In genomic region chr11:2562897-2563215, GRCh38 we compare ENCODE assay signal across 1 cellular context.
A peak's percentile ranks its signal among the peaks of the same experiment; 100 is the strongest.
TF ChIP-seq lines count a peak whose summit lies in the region.

No MANE protein-coding gene starts in this region.

TF ChIP-seq in HepG2, 621 proteins besides CTCF, POLR2A, EP300 and RAD21 (continued from another document and continues in another):
- TF ChIP-seq, protein P1, sequence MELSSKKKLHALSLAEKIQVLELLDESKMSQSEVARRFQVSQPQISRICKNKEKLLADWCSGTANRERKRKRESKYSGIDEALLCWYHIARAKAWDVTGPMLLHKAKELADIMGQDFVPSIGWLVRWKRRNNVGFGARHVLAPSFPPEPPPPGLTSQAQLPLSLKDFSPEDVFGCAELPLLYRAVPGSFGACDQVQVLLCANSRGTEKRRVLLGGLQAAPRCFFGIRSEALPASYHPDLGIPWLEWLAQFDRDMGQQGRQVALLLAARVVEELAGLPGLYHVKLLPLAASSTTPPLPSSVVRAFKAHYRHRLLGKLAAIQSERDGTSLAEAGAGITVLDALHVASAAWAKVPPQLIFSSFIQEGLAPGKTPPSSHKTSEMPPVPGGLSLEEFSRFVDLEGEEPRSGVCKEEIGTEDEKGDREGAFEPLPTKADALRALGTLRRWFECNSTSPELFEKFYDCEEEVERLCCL (CRISPR knock-in tag; IDR thresholded peaks at IDR 0.05; ENCODE audit: borderline replicate concordance): no peak
- TF ChIP-seq, protein P2, sequence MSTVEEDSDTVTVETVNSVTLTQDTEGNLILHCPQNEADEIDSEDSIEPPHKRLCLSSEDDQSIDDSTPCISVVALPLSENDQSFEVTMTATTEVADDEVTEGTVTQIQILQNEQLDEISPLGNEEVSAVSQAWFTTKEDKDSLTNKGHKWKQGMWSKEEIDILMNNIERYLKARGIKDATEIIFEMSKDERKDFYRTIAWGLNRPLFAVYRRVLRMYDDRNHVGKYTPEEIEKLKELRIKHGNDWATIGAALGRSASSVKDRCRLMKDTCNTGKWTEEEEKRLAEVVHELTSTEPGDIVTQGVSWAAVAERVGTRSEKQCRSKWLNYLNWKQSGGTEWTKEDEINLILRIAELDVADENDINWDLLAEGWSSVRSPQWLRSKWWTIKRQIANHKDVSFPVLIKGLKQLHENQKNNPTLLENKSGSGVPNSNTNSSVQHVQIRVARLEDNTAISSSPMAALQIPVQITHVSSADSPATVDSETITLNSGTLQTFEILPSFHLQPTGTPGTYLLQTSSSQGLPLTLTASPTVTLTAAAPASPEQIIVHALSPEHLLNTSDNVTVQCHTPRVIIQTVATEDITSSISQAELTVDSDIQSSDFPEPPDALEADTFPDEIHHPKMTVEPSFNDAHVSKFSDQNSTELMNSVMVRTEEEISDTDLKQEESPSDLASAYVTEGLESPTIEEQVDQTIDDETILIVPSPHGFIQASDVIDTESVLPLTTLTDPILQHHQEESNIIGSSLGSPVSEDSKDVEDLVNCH (CRISPR knock-in tag; IDR thresholded peaks at IDR 0.05): no peak
- no peak for TF ChIP-seq TBX2 (CRISPR knock-in tag; IDR thresholded peaks at IDR 0.05; ENCODE audit: borderline replicate concordance)
- TF ChIP-seq, protein P3, sequence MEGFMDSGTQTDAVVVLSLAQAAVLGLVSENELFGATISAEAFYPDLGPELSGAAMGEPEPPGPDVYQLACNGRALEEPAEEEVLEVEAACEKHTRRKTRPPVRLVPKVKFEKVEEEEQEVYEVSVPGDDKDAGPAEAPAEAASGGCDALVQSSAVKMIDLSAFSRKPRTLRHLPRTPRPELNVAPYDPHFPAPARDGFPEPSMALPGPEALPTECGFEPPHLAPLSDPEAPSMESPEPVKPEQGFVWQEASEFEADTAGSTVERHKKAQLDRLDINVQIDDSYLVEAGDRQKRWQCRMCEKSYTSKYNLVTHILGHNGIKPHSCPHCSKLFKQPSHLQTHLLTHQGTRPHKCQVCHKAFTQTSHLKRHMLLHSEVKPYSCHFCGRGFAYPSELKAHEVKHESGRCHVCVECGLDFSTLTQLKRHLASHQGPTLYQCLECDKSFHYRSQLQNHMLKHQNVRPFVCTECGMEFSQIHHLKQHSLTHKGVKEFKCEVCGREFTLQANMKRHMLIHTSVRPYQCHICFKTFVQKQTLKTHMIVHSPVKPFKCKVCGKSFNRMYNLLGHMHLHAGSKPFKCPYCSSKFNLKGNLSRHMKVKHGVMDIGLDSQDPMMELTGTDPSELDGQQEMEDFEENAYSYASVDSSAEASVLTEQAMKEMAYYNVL (CRISPR knock-in tag; IDR thresholded peaks at IDR 0.05; ENCODE audit: borderline replicate concordance): peak; percentile 7; the same call in 1 of the 2 replicates
- no peak for TF ChIP-seq GATAD2A (CRISPR knock-in tag; IDR thresholded peaks at IDR 0.05)
- peak; percentile 80; the same call in 1 of the 2 replicates for TF ChIP-seq GATA4 (IDR thresholded peaks at IDR 0.05; ENCODE audit: borderline replicate concordance, low read depth)
- no peak for TF ChIP-seq IRX3 (CRISPR knock-in tag; IDR thresholded peaks at IDR 0.05; ENCODE audit: borderline replicate concordance, low read depth)
- TF ChIP-seq ZC3H4 (CRISPR knock-in tag; IDR thresholded peaks at IDR 0.05; ENCODE audit: borderline replicate concordance): no peak
- TF ChIP-seq ZNF768 (CRISPR knock-in tag; IDR thresholded peaks at IDR 0.05): no peak
- no peak for TF ChIP-seq MTF1 (CRISPR knock-in tag; IDR thresholded peaks at IDR 0.05)
- TF ChIP-seq NCOA5 (CRISPR knock-in tag; IDR thresholded peaks at IDR 0.05): no peak
- no peak for TF ChIP-seq SOX13 (IDR thresholded peaks at IDR 0.05)
- 0 out of 4 replicates have a peak, but pooled peaks of 1 of the 2 experiments have one; percentile 91 for TF ChIP-seq SOX13 (CRISPR knock-in tag; conservative IDR thresholded peaks at IDR 0.05 in 1 of 2, IDR thresholded peaks at IDR 0.05 in 1 of 2)
- TF ChIP-seq, protein P4, sequence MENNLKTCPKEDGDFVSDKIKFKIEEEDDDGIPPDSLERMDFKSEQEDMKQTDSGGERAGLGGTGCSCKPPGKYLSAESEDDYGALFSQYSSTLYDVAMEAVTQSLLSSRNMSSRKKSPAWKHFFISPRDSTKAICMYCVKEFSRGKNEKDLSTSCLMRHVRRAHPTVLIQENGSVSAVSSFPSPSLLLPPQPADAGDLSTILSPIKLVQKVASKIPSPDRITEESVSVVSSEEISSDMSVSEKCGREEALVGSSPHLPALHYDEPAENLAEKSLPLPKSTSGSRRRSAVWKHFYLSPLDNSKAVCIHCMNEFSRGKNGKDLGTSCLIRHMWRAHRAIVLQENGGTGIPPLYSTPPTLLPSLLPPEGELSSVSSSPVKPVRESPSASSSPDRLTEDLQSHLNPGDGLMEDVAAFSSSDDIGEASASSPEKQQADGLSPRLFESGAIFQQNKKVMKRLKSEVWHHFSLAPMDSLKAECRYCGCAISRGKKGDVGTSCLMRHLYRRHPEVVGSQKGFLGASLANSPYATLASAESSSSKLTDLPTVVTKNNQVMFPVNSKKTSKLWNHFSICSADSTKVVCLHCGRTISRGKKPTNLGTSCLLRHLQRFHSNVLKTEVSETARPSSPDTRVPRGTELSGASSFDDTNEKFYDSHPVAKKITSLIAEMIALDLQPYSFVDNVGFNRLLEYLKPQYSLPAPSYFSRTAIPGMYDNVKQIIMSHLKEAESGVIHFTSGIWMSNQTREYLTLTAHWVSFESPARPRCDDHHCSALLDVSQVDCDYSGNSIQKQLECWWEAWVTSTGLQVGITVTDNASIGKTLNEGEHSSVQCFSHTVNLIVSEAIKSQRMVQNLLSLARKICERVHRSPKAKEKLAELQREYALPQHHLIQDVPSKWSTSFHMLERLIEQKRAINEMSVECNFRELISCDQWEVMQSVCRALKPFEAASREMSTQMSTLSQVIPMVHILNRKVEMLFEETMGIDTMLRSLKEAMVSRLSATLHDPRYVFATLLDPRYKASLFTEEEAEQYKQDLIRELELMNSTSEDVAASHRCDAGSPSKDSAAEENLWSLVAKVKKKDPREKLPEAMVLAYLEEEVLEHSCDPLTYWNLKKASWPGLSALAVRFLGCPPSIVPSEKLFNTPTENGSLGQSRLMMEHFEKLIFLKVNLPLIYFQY (CRISPR knock-in tag; IDR thresholded peaks at IDR 0.05; ENCODE audit: borderline replicate concordance): no peak
- TF ChIP-seq EED (CRISPR knock-in tag; IDR thresholded peaks at IDR 0.05): no peak
- no peak for TF ChIP-seq PHF20 (CRISPR knock-in tag; IDR thresholded peaks at IDR 0.05)
- TF ChIP-seq ZNF543 (CRISPR knock-in tag; IDR thresholded peaks at IDR 0.05): no peak
- TF ChIP-seq, protein P5, sequence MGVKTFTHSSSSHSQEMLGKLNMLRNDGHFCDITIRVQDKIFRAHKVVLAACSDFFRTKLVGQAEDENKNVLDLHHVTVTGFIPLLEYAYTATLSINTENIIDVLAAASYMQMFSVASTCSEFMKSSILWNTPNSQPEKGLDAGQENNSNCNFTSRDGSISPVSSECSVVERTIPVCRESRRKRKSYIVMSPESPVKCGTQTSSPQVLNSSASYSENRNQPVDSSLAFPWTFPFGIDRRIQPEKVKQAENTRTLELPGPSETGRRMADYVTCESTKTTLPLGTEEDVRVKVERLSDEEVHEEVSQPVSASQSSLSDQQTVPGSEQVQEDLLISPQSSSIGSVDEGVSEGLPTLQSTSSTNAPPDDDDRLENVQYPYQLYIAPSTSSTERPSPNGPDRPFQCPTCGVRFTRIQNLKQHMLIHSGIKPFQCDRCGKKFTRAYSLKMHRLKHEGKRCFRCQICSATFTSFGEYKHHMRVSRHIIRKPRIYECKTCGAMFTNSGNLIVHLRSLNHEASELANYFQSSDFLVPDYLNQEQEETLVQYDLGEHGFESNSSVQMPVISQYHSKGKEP (CRISPR knock-in tag; IDR thresholded peaks at IDR 0.05): no peak
- no peak for TF ChIP-seq PAX8 (CRISPR knock-in tag; IDR thresholded peaks at IDR 0.05; ENCODE audit: borderline replicate concordance)
- no peak for TF ChIP-seq HNF1B (CRISPR knock-in tag; IDR thresholded peaks at IDR 0.05)
- TF ChIP-seq MXI1 (IDR thresholded peaks at IDR 0.05; ENCODE audit: borderline replicate concordance, low read depth, low read length): no peak
- TF ChIP-seq ETV5 (CRISPR knock-in tag; IDR thresholded peaks at IDR 0.05; ENCODE audit: borderline replicate concordance): peak; percentile 14; the same call in 1 of the 2 replicates
- TF ChIP-seq, protein P6, sequence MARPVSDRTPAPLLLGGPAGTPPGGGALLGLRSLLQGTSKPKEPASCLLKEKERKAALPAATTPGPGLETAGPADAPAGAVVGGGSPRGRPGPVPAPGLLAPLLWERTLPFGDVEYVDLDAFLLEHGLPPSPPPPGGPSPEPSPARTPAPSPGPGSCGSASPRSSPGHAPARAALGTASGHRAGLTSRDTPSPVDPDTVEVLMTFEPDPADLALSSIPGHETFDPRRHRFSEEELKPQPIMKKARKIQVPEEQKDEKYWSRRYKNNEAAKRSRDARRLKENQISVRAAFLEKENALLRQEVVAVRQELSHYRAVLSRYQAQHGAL (CRISPR knock-in tag; IDR thresholded peaks at IDR 0.05; ENCODE audit: not compliant biosample characterization): no peak
- TF ChIP-seq CENPX (CRISPR knock-in tag; IDR thresholded peaks at IDR 0.05): no peak
- TF ChIP-seq ZNF562 (CRISPR knock-in tag; IDR thresholded peaks at IDR 0.05; ENCODE audit: borderline replicate concordance): no peak
- TF ChIP-seq ZBTB10 (CRISPR knock-in tag; IDR thresholded peaks at IDR 0.05; ENCODE audit: borderline replicate concordance): peak; percentile 80; the same call in 1 of the 2 replicates
- peak; percentile 31; the same call in 1 of the 2 replicates for TF ChIP-seq CREM (IDR thresholded peaks at IDR 0.05)
- TF ChIP-seq CREM (CRISPR knock-in tag; IDR thresholded peaks at IDR 0.05): no peak
- no peak for TF ChIP-seq ZNF17 (CRISPR knock-in tag; IDR thresholded peaks at IDR 0.05)
- no peak for TF ChIP-seq ZNF574 (CRISPR knock-in tag; IDR thresholded peaks at IDR 0.05)
- no peak for TF ChIP-seq ZNF720 (CRISPR knock-in tag; IDR thresholded peaks at IDR 0.05)
- TF ChIP-seq, protein P7, sequence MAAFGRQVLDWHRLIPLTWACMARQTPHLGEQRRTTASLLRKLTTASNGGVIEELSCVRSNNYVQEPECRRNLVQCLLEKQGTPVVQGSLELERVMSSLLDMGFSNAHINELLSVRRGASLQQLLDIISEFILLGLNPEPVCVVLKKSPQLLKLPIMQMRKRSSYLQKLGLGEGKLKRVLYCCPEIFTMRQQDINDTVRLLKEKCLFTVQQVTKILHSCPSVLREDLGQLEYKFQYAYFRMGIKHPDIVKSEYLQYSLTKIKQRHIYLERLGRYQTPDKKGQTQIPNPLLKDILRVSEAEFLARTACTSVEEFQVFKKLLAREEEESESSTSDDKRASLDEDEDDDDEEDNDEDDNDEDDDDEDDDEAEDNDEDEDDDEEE (CRISPR knock-in tag; IDR thresholded peaks at IDR 0.05): no peak
- no peak for TF ChIP-seq GATAD1 (CRISPR knock-in tag; IDR thresholded peaks at IDR 0.05)
- no peak for TF ChIP-seq ZBTB3 (CRISPR knock-in tag; IDR thresholded peaks at IDR 0.05; ENCODE audit: borderline replicate concordance, low read depth)
- TF ChIP-seq ZNF879 (CRISPR knock-in tag; IDR thresholded peaks at IDR 0.05): no peak
- no peak for TF ChIP-seq FOSL2 (CRISPR knock-in tag; IDR thresholded peaks at IDR 0.05)
- no peak for TF ChIP-seq HMGA1 (CRISPR knock-in tag; conservative IDR thresholded peaks at IDR 0.05)
- no peak for TF ChIP-seq ZSCAN20 (CRISPR knock-in tag; IDR thresholded peaks at IDR 0.05; ENCODE audit: borderline replicate concordance)
